Comparison of ENCODE assay signal across 1 cellular context in genomic region chr2:28117104-28117596, GRCh38.
TF ChIP-seq lines count a peak whose summit lies in the region.

No MANE protein-coding gene starts in this region.

TF ChIP-seq in WTC11, 78 proteins besides CTCF, POLR2A, EP300 and RAD21 (continued from another document):
- no peak for TF ChIP-seq STAT6 (CRISPR knock-in tag; conservative IDR thresholded peaks at IDR 0.05; ENCODE audit: low read depth)
- TF ChIP-seq AR (CRISPR knock-in tag; IDR thresholded peaks at IDR 0.05), result no peak
- TF ChIP-seq ATF6 (CRISPR knock-in tag; IDR thresholded peaks at IDR 0.05), result no peak
- no peak for TF ChIP-seq FOXJ3 (CRISPR knock-in tag; IDR thresholded peaks at IDR 0.05; ENCODE audit: borderline replicate concordance)
- no peak for TF ChIP-seq JAZF1 (CRISPR knock-in tag; IDR thresholded peaks at IDR 0.05)
- no peak for TF ChIP-seq CBFB (CRISPR knock-in tag; IDR thresholded peaks at IDR 0.05; ENCODE audit: low read depth)
- TF ChIP-seq ZNF512 (CRISPR knock-in tag; IDR thresholded peaks at IDR 0.05; ENCODE audit: borderline replicate concordance), result no peak
- TF ChIP-seq ELF4 (CRISPR knock-in tag; IDR thresholded peaks at IDR 0.05; ENCODE audit: low read depth), result no peak
- no peak for TF ChIP-seq TEAD4 (CRISPR knock-in tag; IDR thresholded peaks at IDR 0.05)
- TF ChIP-seq ZNF423 (CRISPR knock-in tag; IDR thresholded peaks at IDR 0.05), result no peak
- no peak for TF ChIP-seq CREM (CRISPR knock-in tag; IDR thresholded peaks at IDR 0.05)
- TF ChIP-seq ESRRA (CRISPR knock-in tag; IDR thresholded peaks at IDR 0.05; ENCODE audit: borderline replicate concordance), result no peak
